In genomic region chr14:37428954-37429353, GRCh38 we compare ENCODE assay signal across 17 cellular contexts.
DNase-seq lines count a peak whose midpoint lies in the region; ATAC-seq and TF ChIP-seq lines count a peak whose summit lies in the region.
"Had no signal": no experiment of that assay in that cellular context is flagged by ENCODE, and none has a peak within 500 bp of the region (broad histone marks: within the 10 kb centered on the region; RNA-seq: fewer than 3 reads in every experiment).

No MANE protein-coding gene starts in this region.

- H3K4me1 Mint-ChIP-seq in Calu3 (ENCODE audit: low read depth, unreplicated experiment) (peaks cover 46% of the 10 kb centered on the region), progenitor cell of endocrine pancreas (ENCODE audit: low read depth) (peaks cover 7% of the 10 kb centered on the region)
- H3K4me1 Mint-ChIP-seq in activated CD8-positive, alpha-beta memory T cell treated with anti-CD3 and anti-CD28 coated beads, Interleukin-2, amount 10 ng/mL, durations not matched to agents 7 days and 5 days: no peaks in the 10 kb centered on the region
- H3K4me1 Mint-ChIP-seq: CD4-positive, CD25-positive, alpha-beta regulatory T cell had no signal

- no peaks in the 10 kb centered on the region for H3K9me3 ChIP-seq in PC-9 (ENCODE audit: insufficient read depth, low read depth)
- H3K9me3 ChIP-seq: BE2C had no signal

- H2AFZ ChIP-seq in PC-9: 0 out of 2 replicates have a peak overlapping the region, but pooled peaks have one; percentile 62

- H3K4me3 ChIP-seq in PC-9: peak overlapping the region; percentile 6; the same call in 1 of the 2 replicates

- peak overlapping the region; percentile 58 for H3K4me2 ChIP-seq in PC-9
- H3K4me2 ChIP-seq: KMS-11 had no signal

- no peaks in the 10 kb centered on the region for H3K79me2 ChIP-seq in PC-9 (ENCODE audit: low read depth)

- no peaks in the 10 kb centered on the region for H3K36me3 ChIP-seq in PC-9 (ENCODE audit: low read depth)
- H3K36me3 ChIP-seq: BE2C had no signal

- intact Hi-C loops in Calu3 (cut with micrococcal nuclease; ENCODE audit: unreplicated experiment) (loop anchor here (2.0 to 10.0 kb wide), 2 partner anchors 66 to 174 kb away; no protein-coding TSS in a partner anchor), PC-9 (cut with micrococcal nuclease; ENCODE audit: unreplicated experiment) (no loop called here)

- TF ChIP-seq CTCF in Calu3 (IDR thresholded peaks at IDR 0.05; ENCODE audit: unreplicated experiment) (no peak), PC-9 (conservative IDR thresholded peaks at IDR 0.05) (no peak), progenitor cell of endocrine pancreas (IDR thresholded peaks at IDR 0.05; ENCODE audit: unreplicated experiment) (no peak), GM13976 (IDR thresholded peaks at IDR 0.05; ENCODE audit: borderline replicate concordance, control extremely low read depth, extremely low read depth, insufficient read depth, missing control alignments) (no peak)

- DNase-seq in Calu3 (no peak), PC-9 (peak in 1 of 2 experiments; percentile 78), epithelial cell of prostate (ENCODE audit: low read depth, low spot score) (no peak), progenitor cell of endocrine pancreas (ENCODE audit: low spot score, unreplicated experiment) (no peak), SW480 (ENCODE audit: low spot score) (no peak), GM13976 (ENCODE audit: low spot score) (no peak), GDM1 (lab: John Stamatoyannopoulos, UW) (no peak)
- no peak for DNase-seq in activated CD8-positive, alpha-beta memory T cell treated with anti-CD3 and anti-CD28 coated beads, Interleukin-2, amount 10 ng/mL, durations not matched to agents 7 days and 5 days
- DNase-seq: BE2C; CD4-positive, CD25-positive, alpha-beta regulatory T cell; MV-4-11; NCI-H187; NCI-H2227 treated with DMSO at 0.1 percent for 48 hours; NCI-H510A treated with DMSO at 0.1 percent for 48 hours; NCI-H82 had no signal

- CTCF ChIA-PET in Calu3 (lab: Charles Lee) (interaction anchor here (0.6 to 0.7 kb wide), 3 partner anchors 41 to 286 kb away, joined by 3 read pairs; no protein-coding TSS in a partner anchor), PC-9 (lab: Charles Lee) (interaction anchor here (0.6 kb wide), 2 partner anchors 178 to 192 kb away, joined by 4 to 9 read pairs; no protein-coding TSS in a partner anchor)
- CTCF ChIA-PET in activated CD8-positive, alpha-beta memory T cell treated with anti-CD3 and anti-CD28 coated beads, Interleukin-2, amount 10 ng/mL, durations not matched to agents 7 days and 5 days (lab: Charles Lee): no interaction called here

- H3K4me1 ChIP-seq in PC-9 (replicated peaks; ENCODE audit: insufficient read depth): peaks cover 23% of the 10 kb centered on the region
- H3K4me1 ChIP-seq: BE2C had no signal

- H3F3A ChIP-seq in PC-9 (ENCODE audit: insufficient read depth, low read depth): peaks cover 10% of the 10 kb centered on the region; the same call in 1 of the 2 replicates

- no peak for ATAC-seq in activated CD8-positive, alpha-beta memory T cell treated with anti-CD3 and anti-CD28 coated beads, Interleukin-2, amount 10 ng/mL, durations not matched to agents 7 days and 5 days
- ATAC-seq: HepG2 had no signal

- H3K27me3 ChIP-seq in PC-9 (ENCODE audit: insufficient read depth, low read depth): no peaks in the 10 kb centered on the region
- H3K27me3 ChIP-seq: BE2C had no signal

- H3K9me3 Mint-ChIP-seq in Calu3 (ENCODE audit: low read depth, unreplicated experiment): no peaks in the 10 kb centered on the region
- H3K9me3 Mint-ChIP-seq in progenitor cell of endocrine pancreas (ENCODE audit: low read depth): peaks cover 6% of the 10 kb centered on the region
- peaks cover 14% of the 10 kb centered on the region for H3K9me3 Mint-ChIP-seq in activated CD8-positive, alpha-beta memory T cell treated with anti-CD3 and anti-CD28 coated beads, Interleukin-2, amount 10 ng/mL, durations not matched to agents 7 days and 5 days (ENCODE audit: low read depth)

- H3K27me3 Mint-ChIP-seq in Calu3 (ENCODE audit: unreplicated experiment) (no peaks in the 10 kb centered on the region), progenitor cell of endocrine pancreas (no peaks in the 10 kb centered on the region)
- no peaks in the 10 kb centered on the region for H3K27me3 Mint-ChIP-seq in activated CD8-positive, alpha-beta memory T cell treated with anti-CD3 and anti-CD28 coated beads, Interleukin-2, amount 10 ng/mL, durations not matched to agents 7 days and 5 days
- H3K27me3 Mint-ChIP-seq: CD4-positive, CD25-positive, alpha-beta regulatory T cell had no signal

- POLR2A ChIA-PET in PC-9 (lab: Charles Lee; ENCODE audit: unreplicated experiment): interaction anchor here (0.7 kb wide), 1 partner anchor 160 kb away, joined by 21 read pairs; no protein-coding TSS in a partner anchor

- H3K27ac ChIP-seq in PC-9 (peak overlapping the region; percentile 89), epithelial cell of prostate (peak overlapping the region; percentile 39)
- H3K27ac ChIP-seq: KMS-11 had no signal

- in situ Hi-C loops in GM13976 (cut with MboI; ENCODE audit: low sequenced_read_pairs, unreplicated experiment): no loop called here

- no peak overlapping the region for H3K4me3 Mint-ChIP-seq in Calu3 (ENCODE audit: low read depth, unreplicated experiment)
- no peak overlapping the region for H3K4me3 Mint-ChIP-seq in progenitor cell of endocrine pancreas (ENCODE audit: low read depth)
- no peak overlapping the region for H3K4me3 Mint-ChIP-seq in activated CD8-positive, alpha-beta memory T cell treated with anti-CD3 and anti-CD28 coated beads, Interleukin-2, amount 10 ng/mL, durations not matched to agents 7 days and 5 days
- H3K4me3 Mint-ChIP-seq: CD4-positive, CD25-positive, alpha-beta regulatory T cell had no signal

- peaks cover 5% of the 10 kb centered on the region for H3K36me3 Mint-ChIP-seq in Calu3 (ENCODE audit: insufficient read depth, unreplicated experiment)
- peaks cover 6% of the 10 kb centered on the region for H3K36me3 Mint-ChIP-seq in progenitor cell of endocrine pancreas (ENCODE audit: insufficient read depth)
- no peaks in the 10 kb centered on the region for H3K36me3 Mint-ChIP-seq in activated CD8-positive, alpha-beta memory T cell treated with anti-CD3 and anti-CD28 coated beads, Interleukin-2, amount 10 ng/mL, durations not matched to agents 7 days and 5 days
- H3K36me3 Mint-ChIP-seq: CD4-positive, CD25-positive, alpha-beta regulatory T cell had no signal

- no peaks in the 10 kb centered on the region for H4K20me1 ChIP-seq in PC-9 (ENCODE audit: insufficient read depth)

- H3K27ac Mint-ChIP-seq in Calu3 (ENCODE audit: unreplicated experiment): peak overlapping the region; percentile 81
- H3K27ac Mint-ChIP-seq in progenitor cell of endocrine pancreas: peak overlapping the region; percentile 63
- no peak overlapping the region for H3K27ac Mint-ChIP-seq in activated CD8-positive, alpha-beta memory T cell treated with anti-CD3 and anti-CD28 coated beads, Interleukin-2, amount 10 ng/mL, durations not matched to agents 7 days and 5 days
- H3K27ac Mint-ChIP-seq: CD4-positive, CD25-positive, alpha-beta regulatory T cell had no signal

- no peaks in the 10 kb centered on the region for H3K9me2 ChIP-seq in PC-9 (ENCODE audit: insufficient read depth)

- BruUV-seq in Calu3 (replicated peaks; lab: Mats Ljungman, UMichigan) (no TSS peak), PC-9 (replicated peaks; lab: Mats Ljungman, UMichigan) (no TSS peak)
